In the genomic region with DNA sequence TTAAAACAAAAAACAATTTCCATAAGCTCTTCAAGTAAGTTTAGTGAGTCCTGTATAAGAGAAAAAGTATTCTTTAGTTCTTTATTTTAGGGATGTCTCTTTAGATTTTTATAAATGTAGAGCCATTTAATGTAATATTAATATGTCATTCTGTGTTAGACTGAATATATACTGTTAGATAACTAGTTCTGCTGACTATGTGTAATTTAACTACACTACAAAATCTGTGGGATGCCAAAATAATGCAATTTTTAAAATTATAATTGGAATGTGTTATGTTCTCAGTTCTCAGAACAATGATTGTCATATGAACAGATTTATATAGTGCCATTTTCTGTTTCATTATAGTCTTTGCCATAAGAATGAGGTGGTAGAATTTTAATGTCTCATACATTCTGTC, we compare ENCODE assay signal across 23 cellular contexts.
"Had no signal": no experiment of that assay in that cellular context is flagged by ENCODE, and none has a peak within 500 bp of the region (broad histone marks: within the 10 kb centered on the region; RNA-seq: fewer than 3 reads in every experiment).

No MANE protein-coding gene starts in this region.

- H3K36me3 Mint-ChIP-seq: mesothelial cell of epicardium had no signal

- DNase-seq: colonic mucosa; cortex of kidney; effector CD8-positive, alpha-beta T cell; effector memory CD8-positive, alpha-beta T cell; endodermal cell; foreskin keratinocyte; heart left ventricle; left cardiac atrium; left lung; left ventricle myocardium superior; lower lobe of right lung; mesenchymal stem cell; mucosa of descending colon had no signal

- H3K27ac Mint-ChIP-seq: dendritic cell treated with granulocyte-macrophage colony-stimulating factor and Interleukin-4, amounts not matched to agents 40 ng/mL and 50 ng/mL, for 4 days; effector memory CD8-positive, alpha-beta T cell; endodermal cell; mesothelial cell of epicardium had no signal

- FAIRE-seq: endometrium, frontal cortex, islet of Langerhans, keratinocyte had no signal

- H3K4me3 Mint-ChIP-seq: dendritic cell treated with granulocyte-macrophage colony-stimulating factor and Interleukin-4, amounts not matched to agents 40 ng/mL and 50 ng/mL, for 4 days; effector memory CD8-positive, alpha-beta T cell; endodermal cell; mesothelial cell of epicardium had no signal

- ATAC-seq: effector memory CD8-positive, alpha-beta T cell; foreskin keratinocyte; gastroesophageal sphincter; heart left ventricle; left cardiac atrium; left lung; left ventricle myocardium superior; lower lobe of right lung; mucosa of descending colon had no signal

- H3K27me3 ChIP-seq: colonic mucosa, esophagus muscularis mucosa, foreskin keratinocyte, gastroesophageal sphincter, heart left ventricle, hepatocyte, left lung had no signal

- H3K27ac ChIP-seq: colonic mucosa, epithelial cell of prostate, esophagus muscularis mucosa, foreskin keratinocyte, gastroesophageal sphincter, heart left ventricle, hepatocyte, left lung, lower lobe of right lung had no signal

- H3K4me1 Mint-ChIP-seq: endodermal cell, mesothelial cell of epicardium had no signal

- H3K4me3 ChIP-seq: colonic mucosa, esophagus muscularis mucosa, gastroesophageal sphincter, heart left ventricle, hepatocyte, left lung, lower lobe of right lung, mucosa of descending colon had no signal

- H3K9me3 Mint-ChIP-seq: dendritic cell treated with granulocyte-macrophage colony-stimulating factor and Interleukin-4, amounts not matched to agents 40 ng/mL and 50 ng/mL, for 4 days; endodermal cell had no signal

- H2AFZ ChIP-seq: hepatocyte had no signal

- H3K36me3 ChIP-seq: colonic mucosa, esophagus muscularis mucosa, gastroesophageal sphincter, heart left ventricle, left lung, lower lobe of right lung had no signal

- H3K27me3 Mint-ChIP-seq: dendritic cell treated with granulocyte-macrophage colony-stimulating factor and Interleukin-4, amounts not matched to agents 40 ng/mL and 50 ng/mL, for 4 days; effector memory CD8-positive, alpha-beta T cell had no signal

- H3K4me2 ChIP-seq: hepatocyte had no signal

- H3K79me2 ChIP-seq: hepatocyte had no signal

- H3K4me1 ChIP-seq: colonic mucosa, esophagus muscularis mucosa, foreskin keratinocyte, gastroesophageal sphincter, heart left ventricle, left lung, lower lobe of right lung had no signal

- H3K9me3 ChIP-seq: colonic mucosa, esophagus muscularis mucosa, gastroesophageal sphincter, heart left ventricle, left lung, lower lobe of right lung, mucosa of descending colon had no signal
